Comparison of ENCODE assay signal across 14 cellular contexts in the genomic region with DNA sequence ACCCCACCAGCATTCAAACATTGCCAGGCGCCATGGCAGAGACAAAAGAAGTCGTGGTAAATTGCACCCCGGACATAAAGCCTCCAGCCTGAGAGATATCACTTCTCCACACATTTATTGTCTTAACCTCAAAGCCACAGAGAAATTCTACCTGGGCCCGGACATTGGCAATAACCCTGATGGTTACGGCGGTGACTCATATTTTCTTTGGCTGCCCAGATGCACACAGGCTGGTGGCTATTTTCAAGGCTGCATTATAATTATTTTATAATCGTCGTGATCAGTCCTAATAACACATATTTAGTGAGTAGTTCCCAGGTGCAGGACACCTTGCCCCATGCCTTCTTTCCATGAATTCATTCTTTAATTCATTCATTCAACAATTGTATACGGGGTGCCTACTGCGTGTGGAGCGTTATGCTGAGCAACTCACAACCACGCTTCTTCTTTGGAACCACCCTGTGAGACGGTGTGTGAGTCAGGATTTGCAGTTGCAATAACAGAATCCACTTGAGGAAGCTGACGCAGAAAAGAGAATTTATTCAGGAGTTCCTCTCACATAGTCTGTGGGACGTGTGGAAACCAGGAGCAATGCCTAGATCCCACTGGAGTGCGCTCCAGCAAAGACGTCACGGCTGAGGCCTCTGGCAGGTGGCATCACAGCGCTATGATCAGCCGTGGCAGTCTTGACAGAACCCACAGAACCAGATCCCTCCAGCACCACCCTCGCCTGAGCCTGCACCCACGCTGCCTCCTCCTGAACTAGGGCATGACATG.
A peak's percentile ranks its signal among the peaks of the same experiment; 100 is the strongest.
DNase-seq lines count a peak whose midpoint lies in the region; FAIRE-seq and TF ChIP-seq lines count a peak whose summit lies in the region.
"Had no signal": no experiment of that assay in that cellular context is flagged by ENCODE, and none has a peak within 500 bp of the region (broad histone marks: within the 10 kb centered on the region; RNA-seq: fewer than 3 reads in every experiment).

No MANE protein-coding gene starts in this region.

- no peaks in the 10 kb centered on the region for H3K79me2 ChIP-seq in ACC112 (ENCODE audit: control insufficient read depth, insufficient read depth, low read length, unreplicated experiment)

- H3K27ac ChIP-seq in ACC112 (ENCODE audit: low read depth, low read length), result peak overlapping the region; percentile 98

- no peaks in the 10 kb centered on the region for H3K27me3 ChIP-seq in ACC112 (ENCODE audit: insufficient read depth, low read length)

- peak overlapping the region; percentile 42 for H2AFZ ChIP-seq in ACC112 (ENCODE audit: low read length, unreplicated experiment)

- FAIRE-seq in HTR-8/SVneo (lab: Jason Lieb, UNC), result peak; percentile 20
- FAIRE-seq: kidney had no signal

- peak overlapping the region; percentile 63 for H3K4me3 ChIP-seq in ACC112 (ENCODE audit: low read depth, low read length)
- no peak overlapping the region for H3K4me3 ChIP-seq in astrocyte of the spinal cord (ENCODE audit: low read depth, low read length)

- in situ Hi-C loops in astrocyte of the spinal cord (cut with HindIII; ENCODE audit: low sequenced_read_pairs), result no loop called here

- peak; percentile 51 for DNase-seq in HTR-8/SVneo (ENCODE audit: insufficient read length, low spot score)
- peak; percentile 98 for DNase-seq in astrocyte of the spinal cord (ENCODE audit: low read depth, low spot score)
- DNase-seq in iris pigment epithelial cell (ENCODE audit: low read depth), result peak; percentile 74
- no peak for DNase-seq in GDM1 (lab: John Stamatoyannopoulos, UW)
- no peak for DNase-seq in NK-92 (lab: John Stamatoyannopoulos, UW; ENCODE audit: unreplicated experiment)
- no peak for DNase-seq in pons (ENCODE audit: low spot score)
- DNase-seq in islet precursor cell, result no peak
- DNase-seq: activated CD4-positive, alpha-beta T cell treated with anti-CD3 and anti-CD28 coated beads, Interleukin-2, amount 10 ng/mL, durations not matched to agents 24 days and 14 days; AML-193; kidney; NCI-H1694 treated with DMSO at 0.1 percent for 48 hours; NK-92 treated with Interleukin-12 subunit alpha and Interleukin-12 subunit beta, amount 100 ng/mL, for 24 hours; stimulated activated CD8-positive, alpha-beta memory T cell treated with anti-CD3 and anti-CD28 coated beads, Interleukin-4, amount 100 ng/mL, for 48 hours had no signal

- TF ChIP-seq CTCF in astrocyte of the spinal cord (IDR thresholded peaks at IDR 0.05; ENCODE audit: low read depth, low read length), result no peak

- H3K36me3 ChIP-seq in ACC112 (ENCODE audit: insufficient read depth, low read length), result no peaks in the 10 kb centered on the region

- H3K4me1 ChIP-seq in ACC112 (ENCODE audit: control insufficient read depth, insufficient read depth, low read length, unreplicated experiment), result peaks cover 35% of the 10 kb centered on the region

Comparison
In these comparisons a context has a peak if more than half of its experiments do, and no peak if none do; other contexts are left out.
1. DNase-seq: peak in HTR-8/SVneo (single experiment), astrocyte of the spinal cord (single experiment) and iris pigment epithelial cell (single experiment); none in GDM1 (single experiment), NK-92 (single experiment), pons (single experiment) and islet precursor cell (single experiment).